In genomic region chr10:107583974-107584373, GRCh38 we compare ENCODE assay signal across 27 cellular contexts.
"Had no signal": no experiment of that assay in that cellular context is flagged by ENCODE, and none has a peak within 500 bp of the region (broad histone marks: within the 10 kb centered on the region; RNA-seq: fewer than 3 reads in every experiment).

No MANE protein-coding gene starts in this region.

- H3K4me1 Mint-ChIP-seq: activated CD4-positive, alpha-beta memory T cell treated with anti-CD3 and anti-CD28 coated beads, Interleukin-2, amount 10 ng/mL, durations not matched to agents 7 days and 5 days; activated CD4-positive, alpha-beta T cell treated with anti-CD3 and anti-CD28 coated beads, Interleukin-2, amount 10 ng/mL, durations not matched to agents 7 days and 5 days; activated T-helper 17 cell treated with anti-CD3 and anti-CD28 coated beads, Interleukin-2, amount 50 U/mL, for 72 hours; naive B cell; stimulated activated naive B cell treated with anti-CD40 and anti-IgM and Interleukin-4, amounts not matched to agents 10 μg/mL and 1 μg/mL and 100 μg/mL, for 72 hours had no signal

- H3K27me3 Mint-ChIP-seq: activated CD4-positive, alpha-beta memory T cell treated with anti-CD3 and anti-CD28 coated beads, Interleukin-2, amount 10 ng/mL, durations not matched to agents 7 days and 5 days; activated CD4-positive, alpha-beta T cell treated with anti-CD3 and anti-CD28 coated beads, Interleukin-2, amount 10 ng/mL, durations not matched to agents 7 days and 5 days; activated T-helper 17 cell treated with anti-CD3 and anti-CD28 coated beads, Interleukin-2, amount 50 U/mL, for 72 hours; naive B cell; stimulated activated naive B cell treated with anti-CD40 and anti-IgM and Interleukin-4, amounts not matched to agents 10 μg/mL and 1 μg/mL and 100 μg/mL, for 72 hours had no signal

- DNase-seq: activated CD4-positive, alpha-beta memory T cell treated with anti-CD3 and anti-CD28 coated beads, Interleukin-2, amount 10 ng/mL, durations not matched to agents 7 days and 5 days; activated CD4-positive, alpha-beta T cell treated with anti-CD3 and anti-CD28 coated beads for 1 hour; activated CD4-positive, alpha-beta T cell treated with anti-CD3 and anti-CD28 coated beads, Interleukin-2, amount 10 ng/mL, durations not matched to agents 7 days and 5 days; activated gamma-delta T cell treated with Interleukin-2 at 50 U/mL for 16 hours; activated naive CD4-positive, alpha-beta T cell treated with anti-CD3 and anti-CD28 coated beads, Interleukin-2, amount 50 U/mL, for 16 hours; activated T-cell treated with anti-CD3 and anti-CD28 coated beads, Interleukin-2, amount 50 U/mL, for 4 hours; amygdala; colonic mucosa; effector CD8-positive, alpha-beta T cell; erythroblast; islet precursor cell; left ventricle myocardium inferior; mucosa of descending colon; naive B cell; pancreas; psoas muscle; sigmoid colon; stimulated activated CD4-positive, alpha-beta T cell treated with anti-CD3 and anti-CD28 coated beads, Interleukin-1b, Interleukin-23, amount 100 ng/mL, for 48 hours; stimulated activated naive B cell treated with anti-CD40 and anti-IgM and Interleukin-4, amounts not matched to agents 10 μg/mL and 1 μg/mL and 100 μg/mL, for 72 hours; stomach; T-helper 2 cell; thyroid gland; upper lobe of left lung had no signal

- H3K4me3 Mint-ChIP-seq: activated CD4-positive, alpha-beta memory T cell treated with anti-CD3 and anti-CD28 coated beads, Interleukin-2, amount 10 ng/mL, durations not matched to agents 7 days and 5 days; activated CD4-positive, alpha-beta T cell treated with anti-CD3 and anti-CD28 coated beads, Interleukin-2, amount 10 ng/mL, durations not matched to agents 7 days and 5 days; activated T-cell treated with anti-CD3 and anti-CD28 coated beads, Interleukin-2, amount 50 U/mL, for 4 hours; activated T-helper 17 cell treated with anti-CD3 and anti-CD28 coated beads, Interleukin-2, amount 50 U/mL, for 72 hours; naive B cell; stimulated activated naive B cell treated with anti-CD40 and anti-IgM and Interleukin-4, amounts not matched to agents 10 μg/mL and 1 μg/mL and 100 μg/mL, for 72 hours; WTC11 had no signal

- H3K4me1 ChIP-seq: colonic mucosa, left ventricle myocardium inferior, pancreas, psoas muscle, sigmoid colon, stomach, thyroid gland, upper lobe of left lung had no signal

- H3K36me3 ChIP-seq: colonic mucosa, left ventricle myocardium inferior, pancreas, sigmoid colon, stomach, thyroid gland, upper lobe of left lung had no signal

- H3K9me3 ChIP-seq: colonic mucosa, psoas muscle, thyroid gland had no signal

- H3K27ac ChIP-seq: colonic mucosa, left ventricle myocardium inferior, pancreas, psoas muscle, sigmoid colon, stomach, thyroid gland, upper lobe of left lung had no signal

- H3K27ac Mint-ChIP-seq: activated CD4-positive, alpha-beta memory T cell treated with anti-CD3 and anti-CD28 coated beads, Interleukin-2, amount 10 ng/mL, durations not matched to agents 7 days and 5 days; activated CD4-positive, alpha-beta T cell treated with anti-CD3 and anti-CD28 coated beads, Interleukin-2, amount 10 ng/mL, durations not matched to agents 7 days and 5 days; activated T-helper 17 cell treated with anti-CD3 and anti-CD28 coated beads, Interleukin-2, amount 50 U/mL, for 72 hours; naive B cell; stimulated activated naive B cell treated with anti-CD40 and anti-IgM and Interleukin-4, amounts not matched to agents 10 μg/mL and 1 μg/mL and 100 μg/mL, for 72 hours; WTC11 had no signal

- ATAC-seq: activated T-cell treated with anti-CD3 and anti-CD28 coated beads, Interleukin-2, amount 50 U/mL, for 4 hours; activated T-helper 17 cell treated with anti-CD3 and anti-CD28 coated beads, Interleukin-2, amount 50 U/mL, for 72 hours; mucosa of descending colon; pancreas; psoas muscle; stimulated activated naive B cell treated with anti-CD40 and anti-IgM and Interleukin-4, amounts not matched to agents 10 μg/mL and 1 μg/mL and 100 μg/mL, for 72 hours; WTC11 had no signal

- H3K4me2 ChIP-seq: smooth muscle cell had no signal

- H3K27me3 ChIP-seq: colonic mucosa, pancreas, sigmoid colon, stomach, thyroid gland, upper lobe of left lung had no signal

- H3K36me3 Mint-ChIP-seq: naive B cell; stimulated activated naive B cell treated with anti-CD40 and anti-IgM and Interleukin-4, amounts not matched to agents 10 μg/mL and 1 μg/mL and 100 μg/mL, for 72 hours had no signal

- H3K4me3 ChIP-seq: colonic mucosa, left ventricle myocardium inferior, lung, mucosa of descending colon, pancreas, psoas muscle, sigmoid colon, smooth muscle cell, stomach, thyroid gland, upper lobe of left lung had no signal
